In genomic region chr4:127965803-127966175, GRCh38 we compare ENCODE assay signal across 7 cellular contexts. TPM values are rescaled to one million over a fixed set of nuclear protein-coding genes. Genes with fewer than 3 reads are reported as not detected.
A peak's percentile ranks its signal among the peaks of the same experiment; 100 is the strongest.
DNase-seq lines count a peak whose midpoint lies in the region; ATAC-seq, FAIRE-seq and TF ChIP-seq lines count a peak whose summit lies in the region.

No MANE protein-coding gene starts in this region.

- CTCF ChIA-PET in HepG2 (lab: Yijun Ruan, JAX; ENCODE audit: low intra/inter-chr PET ratio, low total read pairs) = no interaction called here

- intact Hi-C loops in HepG2 (cut with micrococcal nuclease; ENCODE audit: unreplicated experiment) = loop anchor here (1.0 to 10.0 kb wide), 4 partner anchors 85 to 319 kb away; partner anchors contain the start of genes HSPA4L, PGRMC2 and PLK4

- POLR2A ChIA-PET in HepG2 (lab: Yijun Ruan, JAX) = interaction anchor here (0.8 to 3.0 kb wide), 15 partner anchors 8 to 321 kb away, joined by 3 to 52 read pairs (median 5); partner anchors contain the start of genes HSPA4L, LARP1B and PLK4

- TSS peak; percentile 79 for BruUV-seq in HepG2 (replicated peaks; lab: Mats Ljungman, UMichigan)

- DNase-seq in NCI-H1048 (lab: John Stamatoyannopoulos, UW) (peak; percentile 63), caudate nucleus (lab: John Stamatoyannopoulos, UW) (peak in 55 of 61 donors; percentile 2 to 87 (median 61)), HepG2 (ENCODE audit: low spot score) (peak; percentile 73)
- DNase-seq in stimulated activated CD4-positive, alpha-beta T cell treated with anti-CD3 and anti-CD28 coated beads, TNF-alpha, amount 100 ng/mL, for 4 hours (ENCODE audit: low read depth in 3 of 3) = peak; percentile 43 to 57 (median 51)

- H4K20me1 ChIP-seq in HepG2 (ENCODE audit: insufficient read depth, low read length) = no peaks in the 10 kb centered on the region

- peak overlapping the region; percentile 98 for H3K9ac ChIP-seq in HepG2 (ENCODE audit: insufficient read depth, low read depth, low read length)

- WGBS in HepG2 (ENCODE audit: low lambda C conversion rate) = 4% methylated on average over 3 of the region's 15 CpGs

- peak overlapping the region; percentile 97 for H3K4me2 ChIP-seq in HepG2 (ENCODE audit: low read depth, low read length)

- peaks cover 41% of the 10 kb centered on the region for H3K4me1 ChIP-seq in HepG2 (ENCODE audit: insufficient read depth, low read length)

- 0 out of 2 replicates have a peak, but pooled peaks have one; percentile 1 for TF ChIP-seq CTCF in HepG2 (CRISPR knock-in tag; IDR thresholded peaks at IDR 0.05)

- TF ChIP-seq POLR2A in HepG2 (IDR thresholded peaks at IDR 0.05; ENCODE audit: insufficient read depth in 1 of 2, low read depth in 2 of 2, low read length in 2 of 2) = no peak

- in situ Hi-C loops in HepG2 (cut with HindIII; ENCODE audit: extremely low pct_ligation_motif_present, low pct_unique_long_range_greater_than_20kb) = loop anchor here (10.0 kb wide), 1 partner anchor 89 kb away; no protein-coding TSS in a partner anchor

- FAIRE-seq in HepG2 (lab: Jason Lieb, UNC) = no peak

- no peaks in the 10 kb centered on the region for H3K9me3 ChIP-seq in HepG2 (ENCODE audit: low read length)

- no peaks in the 10 kb centered on the region; a peak in 1 of 5 replicates for H3K27me3 ChIP-seq in HepG2 (ENCODE audit: control insufficient read depth in 1 of 2, insufficient read depth in 2 of 2, low read length in 2 of 2)

- no peak for TF ChIP-seq RAD21 in HepG2 (CRISPR knock-in tag; IDR thresholded peaks at IDR 0.05)

- ATAC-seq in GM18498 (IDR thresholded peaks at IDR 0.05; ENCODE audit: unreplicated experiment) = peak; percentile 33
- peak; percentile 31 for ATAC-seq in HG02588 (IDR thresholded peaks at IDR 0.05; ENCODE audit: unreplicated experiment)
- peak; percentile 35 to 39 for ATAC-seq in activated CD4-positive, CD25-positive, alpha-beta regulatory T cell treated with anti-CD3 and anti-CD28 coated beads, Interleukin-2, amount 50 U/mL, for 24 hours
- peak; percentile 69 for ATAC-seq in HepG2

- H3K79me2 ChIP-seq in HepG2 (ENCODE audit: insufficient read depth, low read length) = peaks cover 55% of the 10 kb centered on the region

- peak overlapping the region; percentile 54 for H2AFZ ChIP-seq in HepG2 (ENCODE audit: low read length)

- peak overlapping the region; percentile 84 to 99 (median 90) for H3K4me3 ChIP-seq in HepG2 (replicated peaks in 1 of 3; ENCODE audit: insufficient read depth in 1 of 3, low read depth in 2 of 3, low read length in 3 of 3)

- H3K27ac ChIP-seq in caudate nucleus (ENCODE audit: low read depth, low read length) = peak overlapping the region; percentile 87
- peak overlapping the region; percentile 90 for H3K27ac ChIP-seq in HepG2 (ENCODE audit: extremely low read length, insufficient read depth, low read length)

- H3K36me3 ChIP-seq in HepG2 (replicated peaks in 1 of 2; ENCODE audit: control insufficient read depth in 1 of 2, insufficient read depth in 2 of 2, low read length in 2 of 2) = no peaks in the 10 kb centered on the region; a peak in 3 of 5 replicates

- TF ChIP-seq EP300 in HepG2 (IDR thresholded peaks at IDR 0.05; ENCODE audit: low read depth in 2 of 2, low read length in 2 of 2) (no peak), HepG2 (CRISPR knock-in tag; IDR thresholded peaks at IDR 0.05; ENCODE audit: borderline replicate concordance) (no peak)

TF ChIP-seq in HepG2, 621 proteins besides CTCF, POLR2A, EP300 and RAD21 (continues in another document):
- TF ChIP-seq PRMT3 (CRISPR knock-in tag; IDR thresholded peaks at IDR 0.05; ENCODE audit: borderline replicate concordance, low read depth) = no peak
- no peak for TF ChIP-seq ETV5 (CRISPR knock-in tag; IDR thresholded peaks at IDR 0.05; ENCODE audit: borderline replicate concordance)
- no peak for TF ChIP-seq ZFYVE20 (CRISPR knock-in tag; IDR thresholded peaks at IDR 0.05; ENCODE audit: borderline replicate concordance, low read depth)
- no peak for TF ChIP-seq ZNF230 (CRISPR knock-in tag; IDR thresholded peaks at IDR 0.05)
- TF ChIP-seq CHCHD3 (CRISPR knock-in tag; IDR thresholded peaks at IDR 0.05) = no peak
- no peak for TF ChIP-seq ZNF589 (CRISPR knock-in tag; conservative IDR thresholded peaks at IDR 0.05)
- no peak for TF ChIP-seq ZNF207 (IDR thresholded peaks at IDR 0.05; ENCODE audit: borderline replicate concordance)
- TF ChIP-seq POLR2AphosphoS2 (IDR thresholded peaks at IDR 0.05; ENCODE audit: low read depth, low read length) = no peak
- TF ChIP-seq ZNF597 (CRISPR knock-in tag; IDR thresholded peaks at IDR 0.05) = no peak
- TF ChIP-seq DR1 (CRISPR knock-in tag; IDR thresholded peaks at IDR 0.05) = no peak; the same call in 1 of the 2 replicates

RNA-seq across cellular contexts. Expression of gene ABHD18, which starts 0.6 kb away (rescaled TPM):
- total RNA-seq in HepG2 (2016; rRNA removed; fragmentation: Illumina TruSeq; extraction: Trizol) = 16.3 and 17.8 TPM in 2 replicates
- total RNA-seq in HepG2 (2016; cell fraction: cytosol; rRNA removed; fragmentation: Illumina TruSeq; extraction: Trizol; ENCODE audit: low read depth) = 8.2 and 11.5 TPM in 2 replicates
- 14.5 and 20.1 TPM in 2 replicates for total RNA-seq in HepG2 (2016; cell fraction: insoluble cytoplasmic fraction; rRNA removed; fragmentation: Illumina TruSeq; extraction: Trizol)
- total RNA-seq in HepG2 (2016; cell fraction: membrane; rRNA removed; fragmentation: Illumina TruSeq; extraction: Trizol) = 7.1 and 8.6 TPM in 2 replicates
- 9.7 and 16.2 TPM in 2 replicates for total RNA-seq in HepG2 (2016; cell fraction: nucleus; rRNA removed; fragmentation: Illumina TruSeq; extraction: Trizol)
- 4.9 and 5.5 TPM in 2 replicates for polyA plus RNA-seq in HepG2 (2011; rRNA removed)
- polyA plus RNA-seq in HepG2 (2011; cell fraction: cytosol; rRNA removed) = 1.7 and 2.5 TPM in 2 replicates
- 3.1 and 5.2 TPM in 2 replicates for polyA plus RNA-seq in HepG2 (2011; cell fraction: nucleus; rRNA removed)
- polyA plus RNA-seq in HepG2 (2012) = 7.3 and 7.8 TPM in 2 replicates
- polyA plus RNA-seq in HepG2 (2016; cell fraction: cytosol; fragmentation: Illumina TruSeq; extraction: Trizol; ENCODE audit: low read depth) = 0.51 and 0.75 TPM in 2 replicates
- 10.6 and 11.7 TPM in 2 replicates for polyA plus RNA-seq in HepG2 (2016; cell fraction: insoluble cytoplasmic fraction; fragmentation: Illumina TruSeq; extraction: Trizol; ENCODE audit: low read depth)
- 1.5 TPM in 2 replicates for polyA plus RNA-seq in HepG2 (2016; cell fraction: membrane; fragmentation: Illumina TruSeq; extraction: Trizol; ENCODE audit: low read depth)
- 18.6 and 20.3 TPM in 2 replicates for polyA plus RNA-seq in HepG2 (2016; cell fraction: nucleus; fragmentation: Illumina TruSeq; extraction: Trizol; ENCODE audit: insufficient read depth, low read depth)
- 3.0 and 4.0 TPM in 2 replicates for polyA minus RNA-seq in HepG2 (2011; rRNA and poly(A)+ RNA removed; ENCODE audit: low replicate concordance)
- 4.7 and 5.4 TPM in 2 replicates for polyA minus RNA-seq in HepG2 (2011; cell fraction: cytosol; rRNA and poly(A)+ RNA removed)
- polyA minus RNA-seq in HepG2 (2011; cell fraction: nucleus; rRNA and poly(A)+ RNA removed) = 14.9 and 18.3 TPM in 2 replicates

RNA-seq across cellular contexts. Expression of gene MFSD8, which starts 0.8 kb away (rescaled TPM):
- total RNA-seq in HepG2 (2016; rRNA removed; fragmentation: Illumina TruSeq; extraction: Trizol) = 12.3 and 25.5 TPM in 2 replicates
- total RNA-seq in HepG2 (2016; cell fraction: cytosol; rRNA removed; fragmentation: Illumina TruSeq; extraction: Trizol; ENCODE audit: low read depth) = 36.2 and 53.0 TPM in 2 replicates
- 17.1 and 24.3 TPM in 2 replicates for total RNA-seq in HepG2 (2016; cell fraction: insoluble cytoplasmic fraction; rRNA removed; fragmentation: Illumina TruSeq; extraction: Trizol)
- 16.4 and 20.2 TPM in 2 replicates for total RNA-seq in HepG2 (2016; cell fraction: membrane; rRNA removed; fragmentation: Illumina TruSeq; extraction: Trizol)
- total RNA-seq in HepG2 (2016; cell fraction: nucleus; rRNA removed; fragmentation: Illumina TruSeq; extraction: Trizol) = 40.1 and 45.9 TPM in 2 replicates
- 24.8 and 26.8 TPM in 2 replicates for polyA plus RNA-seq in HepG2 (2011; rRNA removed)
- 5.0 and 6.9 TPM in 2 replicates for polyA plus RNA-seq in HepG2 (2011; cell fraction: cytosol; rRNA removed)
- 46.5 and 53.4 TPM in 2 replicates for polyA plus RNA-seq in HepG2 (2011; cell fraction: nucleus; rRNA removed)
- polyA plus RNA-seq in HepG2 (2012) = 14.5 and 18.2 TPM in 2 replicates
- polyA plus RNA-seq in HepG2 (2016; cell fraction: cytosol; fragmentation: Illumina TruSeq; extraction: Trizol; ENCODE audit: low read depth) = 1.8 and 2.4 TPM in 2 replicates
- polyA plus RNA-seq in HepG2 (2016; cell fraction: insoluble cytoplasmic fraction; fragmentation: Illumina TruSeq; extraction: Trizol; ENCODE audit: low read depth) = 9.0 and 9.2 TPM in 2 replicates
- polyA plus RNA-seq in HepG2 (2016; cell fraction: membrane; fragmentation: Illumina TruSeq; extraction: Trizol; ENCODE audit: low read depth) = 2.5 and 2.6 TPM in 2 replicates
- 49.8 and 56.3 TPM in 2 replicates for polyA plus RNA-seq in HepG2 (2016; cell fraction: nucleus; fragmentation: Illumina TruSeq; extraction: Trizol; ENCODE audit: insufficient read depth, low read depth)
- polyA minus RNA-seq in HepG2 (2011; rRNA and poly(A)+ RNA removed; ENCODE audit: low replicate concordance) = 10.4 and 14.3 TPM in 2 replicates
- polyA minus RNA-seq in HepG2 (2011; cell fraction: cytosol; rRNA and poly(A)+ RNA removed) = 11.1 and 11.3 TPM in 2 replicates
- 79.4 TPM in 2 replicates for polyA minus RNA-seq in HepG2 (2011; cell fraction: nucleus; rRNA and poly(A)+ RNA removed)

Comparison
In these comparisons a context has a peak if more than half of its experiments do, and no peak if none do; other contexts are left out.
1. Peak in every context shown above with its lines: DNase-seq, ATAC-seq, H3K4me3 ChIP-seq and H3K27ac ChIP-seq.